Comparison of ENCODE assay signal across 15 cellular contexts in the genomic region with DNA sequence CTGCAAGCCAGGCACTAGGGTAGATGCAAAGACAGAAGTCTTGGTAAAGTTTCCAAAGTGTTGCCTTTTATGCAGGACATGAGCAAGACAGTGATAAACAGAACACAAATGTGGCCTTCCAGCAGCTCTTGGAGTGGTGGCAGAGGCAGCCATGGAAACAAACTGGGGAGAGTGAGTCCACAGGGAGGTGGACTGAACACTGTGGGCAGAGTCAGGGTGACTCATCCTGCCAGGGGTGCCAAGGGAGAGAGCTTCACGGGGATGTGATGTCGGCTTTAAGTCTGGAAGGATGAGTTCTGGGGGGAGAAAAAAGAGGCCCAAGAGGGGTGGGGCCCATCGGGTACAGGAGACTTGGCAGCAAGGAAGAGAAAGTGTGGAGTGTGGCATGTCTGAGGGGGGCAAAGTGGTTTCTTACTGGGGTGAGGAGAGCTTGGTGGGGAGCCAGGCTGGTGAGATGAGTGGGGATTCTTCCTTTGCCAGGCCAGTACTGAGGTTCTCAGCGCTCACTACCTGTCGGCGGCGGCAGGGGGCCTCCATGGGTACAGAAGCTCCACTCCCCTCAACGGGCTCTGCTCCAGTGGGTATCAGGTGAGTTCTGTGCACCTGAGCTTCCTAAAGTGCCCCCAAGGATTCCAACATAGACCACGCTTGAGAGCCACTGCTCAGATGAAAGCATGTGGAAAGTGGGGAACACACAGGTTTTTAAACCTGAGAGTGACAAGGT. TPM values are rescaled to one million over a fixed set of nuclear protein-coding genes. Genes with fewer than 3 reads are reported as not detected.
DNase-seq lines count a peak whose midpoint lies in the region; ATAC-seq, FAIRE-seq and TF ChIP-seq lines count a peak whose summit lies in the region.
"Had no signal": no experiment of that assay in that cellular context is flagged by ENCODE, and none has a peak within 500 bp of the region (broad histone marks: within the 10 kb centered on the region; RNA-seq: fewer than 3 reads in every experiment).

No MANE protein-coding gene starts in this region.

- peak; percentile 13 for FAIRE-seq in keratinocyte (lab: Jason Lieb, UNC)

- H3K27ac Mint-ChIP-seq in type B pancreatic cell = no peak overlapping the region
- H3K27ac Mint-ChIP-seq: activated naive CD4-positive, alpha-beta T cell treated with anti-CD3 and anti-CD28 coated beads, Interleukin-2, amount 10 ng/mL, durations not matched to agents 7 days and 5 days; stimulated activated memory B cell treated with anti-CD40 and anti-IgM and Interleukin-4, amounts not matched to agents 10 μg/mL and 1 μg/mL and 100 μg/mL, for 72 hours had no signal

- H3K79me2 ChIP-seq in keratinocyte (ENCODE audit: control insufficient read depth, insufficient read depth, low read length) = no peaks in the 10 kb centered on the region
- H3K79me2 ChIP-seq: parathyroid adenoma had no signal

- no peaks in the 10 kb centered on the region for H3K36me3 ChIP-seq in adrenal gland (replicated peaks in 1 of 2)
- H3K36me3 ChIP-seq in keratinocyte (ENCODE audit: control insufficient read depth in 2 of 2, extremely low read depth in 1 of 2, insufficient read depth in 2 of 2, low read length in 2 of 2) = no peaks in the 10 kb centered on the region
- H3K36me3 ChIP-seq: BLaER1 had no signal

- TF ChIP-seq CTCF in AG10803 (conservative IDR thresholded peaks at IDR 0.05; ENCODE audit: low read length) (no peak), adrenal gland (IDR thresholded peaks at IDR 0.05) (no peak), keratinocyte (optimal IDR thresholded peaks at IDR 0.05 in 1 of 3, IDR thresholded peaks at IDR 0.05 in 1 of 3, conservative IDR thresholded peaks at IDR 0.05 in 1 of 3; ENCODE audit: extremely low read depth in 1 of 3, insufficient read depth in 2 of 3, low read length in 3 of 3) (no peak), type B pancreatic cell (conservative IDR thresholded peaks at IDR 0.05) (no peak)

- H3K9ac ChIP-seq in keratinocyte (ENCODE audit: control insufficient read depth, extremely low read depth, insufficient read depth, low read length) = no peak overlapping the region
- H3K9ac ChIP-seq: BLaER1, parathyroid adenoma had no signal

- peaks cover 3% of the 10 kb centered on the region for H3K4me1 Mint-ChIP-seq in type B pancreatic cell (ENCODE audit: unreplicated experiment)

- H3K9me3 Mint-ChIP-seq in type B pancreatic cell = no peaks in the 10 kb centered on the region
- H3K9me3 Mint-ChIP-seq: activated naive CD4-positive, alpha-beta T cell treated with anti-CD3 and anti-CD28 coated beads, Interleukin-2, amount 10 ng/mL, durations not matched to agents 7 days and 5 days; stimulated activated memory B cell treated with anti-CD40 and anti-IgM and Interleukin-4, amounts not matched to agents 10 μg/mL and 1 μg/mL and 100 μg/mL, for 72 hours had no signal

- no peak for TF ChIP-seq POLR2A in adrenal gland (IDR thresholded peaks at IDR 0.05)

- H3K27ac ChIP-seq in adrenal gland = no peak overlapping the region
- H3K27ac ChIP-seq in keratinocyte (ENCODE audit: control insufficient read depth, insufficient read depth, low read length) = no peak overlapping the region
- H3K27ac ChIP-seq: BLaER1, parathyroid adenoma had no signal

- no peak overlapping the region for H3K4me3 Mint-ChIP-seq in type B pancreatic cell
- H3K4me3 Mint-ChIP-seq: activated naive CD4-positive, alpha-beta T cell treated with anti-CD3 and anti-CD28 coated beads, Interleukin-2, amount 10 ng/mL, durations not matched to agents 7 days and 5 days; stimulated activated memory B cell treated with anti-CD40 and anti-IgM and Interleukin-4, amounts not matched to agents 10 μg/mL and 1 μg/mL and 100 μg/mL, for 72 hours had no signal

- 68 to 78% (median 70%) methylated on average over 7 to 9 of the region's 9 CpGs for WGBS in adrenal gland, 4 donors

- H4K20me1 ChIP-seq in keratinocyte (ENCODE audit: control insufficient read depth, extremely low read depth, insufficient read depth, low read length) = no peaks in the 10 kb centered on the region
- H4K20me1 ChIP-seq: BLaER1 had no signal

- H3K9me1 ChIP-seq in keratinocyte (ENCODE audit: control insufficient read depth, extremely low read depth, insufficient read depth, low read length) = no peaks in the 10 kb centered on the region

- H2AFZ ChIP-seq in keratinocyte (ENCODE audit: control insufficient read depth, low read length) = no peak overlapping the region
- H2AFZ ChIP-seq: parathyroid adenoma had no signal

- H3K27me3 ChIP-seq in adrenal gland = peaks cover 7% of the 10 kb centered on the region
- H3K27me3 ChIP-seq in keratinocyte (ENCODE audit: control insufficient read depth, extremely low read depth, insufficient read depth, low read length) = peaks cover 14% of the 10 kb centered on the region
- H3K27me3 ChIP-seq: BLaER1 had no signal

- no peaks in the 10 kb centered on the region for H3K36me3 Mint-ChIP-seq in type B pancreatic cell
- H3K36me3 Mint-ChIP-seq: activated naive CD4-positive, alpha-beta T cell treated with anti-CD3 and anti-CD28 coated beads, Interleukin-2, amount 10 ng/mL, durations not matched to agents 7 days and 5 days; stimulated activated memory B cell treated with anti-CD40 and anti-IgM and Interleukin-4, amounts not matched to agents 10 μg/mL and 1 μg/mL and 100 μg/mL, for 72 hours had no signal

- peaks cover 66% of the 10 kb centered on the region for H3K27me3 Mint-ChIP-seq in type B pancreatic cell

- H3K4me3 ChIP-seq in AG10803 (ENCODE audit: low read length) = no peak overlapping the region
- no peak overlapping the region for H3K4me3 ChIP-seq in adrenal gland
- H3K4me3 ChIP-seq in keratinocyte (ENCODE audit: control insufficient read depth in 2 of 3, extremely low read depth in 1 of 3, insufficient read depth in 2 of 3, low read depth in 1 of 3, low read length in 3 of 3) = no peak overlapping the region
- H3K4me3 ChIP-seq: BLaER1 had no signal

- dilution Hi-C loops in keratinocyte (cut with MboI; ENCODE audit: extremely low pct_ligation_motif_present, low sequenced_read_pairs) = no loop called here

- H3K9me3 ChIP-seq in adrenal gland (replicated peaks in 1 of 3) = no peaks in the 10 kb centered on the region
- no peaks in the 10 kb centered on the region for H3K9me3 ChIP-seq in keratinocyte (ENCODE audit: control insufficient read depth, low read depth, low read length)
- H3K9me3 ChIP-seq: BLaER1 had no signal

- intact Hi-C loops in adrenal gland (cut with DNase I) = no loop called here

- H3K4me1 ChIP-seq in adrenal gland (replicated peaks in 1 of 2) (no peaks in the 10 kb centered on the region), keratinocyte (ENCODE audit: control insufficient read depth, extremely low read depth, insufficient read depth, low read length) (peaks cover 11% of the 10 kb centered on the region)

- no peak overlapping the region for H3K4me2 ChIP-seq in keratinocyte (ENCODE audit: control insufficient read depth, extremely low read depth, insufficient read depth, low read depth, low read length)
- H3K4me2 ChIP-seq: BLaER1 had no signal

- ATAC-seq in HG03442 (IDR thresholded peaks at IDR 0.05; ENCODE audit: unreplicated experiment) = no peak
- ATAC-seq: stimulated activated memory B cell treated with anti-CD40 and anti-IgM and Interleukin-4, amounts not matched to agents 10 μg/mL and 1 μg/mL and 100 μg/mL, for 72 hours had no signal

- DNase-seq in AG10803 (ENCODE audit: low read depth) (peak; percentile 44), HK-2 (ENCODE audit: unreplicated experiment) (peak; percentile 11), adrenal gland (peak in 5 of 7 donors; percentile 37 to 68 (median 40)), keratinocyte (ENCODE audit: low read depth, low spot score) (no peak), type B pancreatic cell (ENCODE audit: extremely low spot score, unreplicated experiment) (no peak)
- DNase-seq in activated CD8-positive, alpha-beta memory T cell treated with anti-CD3 and anti-CD28 coated beads for 24 hours = no peak
- DNase-seq in stimulated activated CD4-positive, alpha-beta T cell treated with anti-CD3 and anti-CD28 coated beads, Interleukin-2, amount 100 ng/mL, for 24 hours = no peak
- DNase-seq: activated naive CD4-positive, alpha-beta T cell treated with anti-CD3 and anti-CD28 coated beads, Interleukin-2, amount 10 ng/mL, durations not matched to agents 7 days and 5 days; erythroblast; stimulated activated CD4-positive, alpha-beta T cell treated with anti-CD3 and anti-CD28 coated beads, Interleukin-2, amount 100 ng/mL, for 48 hours had no signal

RNA-seq across cellular contexts. Expression of a gene that starts 41.8 kb away (rescaled TPM):
- 10 to 100 TPM in 6 of 8 donors, 1 to 10 TPM in 2; 7.6 to 54.3 (median 21.5) TPM for total RNA-seq in adrenal gland
- polyA plus RNA-seq in adrenal gland = 1 to 10 TPM; 5.0 to 9.5 (median 7.4) TPM
- 40.8 to 70.0 TPM (median 57.9 TPM) in 3 replicates for polyA plus RNA-seq in keratinocyte
- polyA plus RNA-seq in keratinocyte (2011; ENCODE audit: low read depth) = 12.1 TPM
- 34.3 and 56.5 TPM in 2 replicates for polyA plus RNA-seq in keratinocyte (2011; cell fraction: cytosol; rRNA removed)
- polyA plus RNA-seq in keratinocyte (2011; cell fraction: nucleus; rRNA removed) = 46.6 and 47.4 TPM in 2 replicates
- 12.5 and 40.7 TPM in 2 replicates for polyA plus RNA-seq in keratinocyte (2012; ENCODE audit: low replicate concordance)
- polyA minus RNA-seq in keratinocyte = 50.7 to 75.0 TPM (median 60.1 TPM) in 3 replicates
- 39.3 TPM for polyA minus RNA-seq in keratinocyte (2011; cell fraction: cytosol; rRNA and poly(A)+ RNA removed)
- polyA minus RNA-seq in keratinocyte (2011; cell fraction: nucleus; rRNA and poly(A)+ RNA removed) = 24.7 and 42.9 TPM in 2 replicates
- 7.3 and 10.3 TPM in 2 replicates for total RNA-seq in type B pancreatic cell (ENCODE audit: low replicate concordance)
- total RNA-seq: G401 had no signal

Comparison
In these comparisons a context has a peak if more than half of its experiments do, and no peak if none do; other contexts are left out.
1. DNase-seq: peak in AG10803 (single experiment), HK-2 (single experiment) and adrenal gland (5 of 7); none in keratinocyte (single experiment), activated CD8-positive, alpha-beta memory T cell treated with anti-CD3 and anti-CD28 coated beads for 24 hours (single experiment), stimulated activated CD4-positive, alpha-beta T cell treated with anti-CD3 and anti-CD28 coated beads, Interleukin-2, amount 100 ng/mL, for 24 hours (0 of 2) and type B pancreatic cell (single experiment).